In genomic region chr18:12703096-12703567, GRCh38 we compare ENCODE assay signal across 8 cellular contexts. TPM values are rescaled to one million over a fixed set of nuclear protein-coding genes. Genes with fewer than 3 reads are reported as not detected.
DNase-seq lines count a peak whose midpoint lies in the region; ATAC-seq and TF ChIP-seq lines count a peak whose summit lies in the region.

No MANE protein-coding gene starts in this region.

- peak overlapping the region; percentile 84 for H3K4me3 ChIP-seq in AG04449 (ENCODE audit: low read depth, low read length)
- H3K4me3 ChIP-seq in WERI-Rb-1 (ENCODE audit: low read depth, low read length) = peak overlapping the region; percentile 99
- peak overlapping the region; percentile 93 for H3K4me3 ChIP-seq in hepatocyte

- peaks cover 63% of the 10 kb centered on the region for H3K79me2 ChIP-seq in hepatocyte

- DNase-seq in AG04449 (ENCODE audit: low read depth, low spot score) (no peak), WERI-Rb-1 (no peak), hepatocyte (ENCODE audit: low spot score) (no peak), NCI-H146 treated with DMSO at 0.1 percent for 48 hours (lab: John Stamatoyannopoulos, UW; ENCODE audit: unreplicated experiment) (no peak), GF-D8 (lab: John Stamatoyannopoulos, UW) (no peak), NCI-H2171 (lab: John Stamatoyannopoulos, UW) (no peak)

- peak overlapping the region; percentile 81 for H3K4me2 ChIP-seq in hepatocyte

- H2AFZ ChIP-seq in hepatocyte = peak overlapping the region; percentile 97

- no peak for TF ChIP-seq CTCF in AG04449 (IDR thresholded peaks at IDR 0.05; ENCODE audit: insufficient read depth, low read length, missing control alignments)
- TF ChIP-seq CTCF in WERI-Rb-1 (IDR thresholded peaks at IDR 0.05; ENCODE audit: low read depth, low read length) = no peak
- no peak for TF ChIP-seq CTCF in hepatocyte (IDR thresholded peaks at IDR 0.05; ENCODE audit: poor library complexity)

- H3K27me3 ChIP-seq in WERI-Rb-1 (ENCODE audit: insufficient read depth, low read depth, severe bottlenecking) (no peaks in the 10 kb centered on the region), hepatocyte (no peaks in the 10 kb centered on the region)

- under 1% methylated on average over 28 of the region's 28 CpGs for WGBS in hepatocyte (ENCODE audit: low lambda C conversion rate, missing lambda C conversion rate)

- H3K4me1 ChIP-seq in hepatocyte (ENCODE audit: insufficient read depth) = peaks cover 15% of the 10 kb centered on the region

- peaks cover 5% of the 10 kb centered on the region for H4K20me1 ChIP-seq in hepatocyte (ENCODE audit: insufficient read depth, poor library complexity, severe bottlenecking)

- H3K27ac ChIP-seq in WERI-Rb-1 = peak overlapping the region; percentile 99
- H3K27ac ChIP-seq in hepatocyte = peak overlapping the region; percentile 99

- H3K27me3 Mint-ChIP-seq in stimulated activated memory B cell treated with anti-CD40 and anti-IgM and Interleukin-4, amounts not matched to agents 10 μg/mL and 1 μg/mL and 100 μg/mL, for 72 hours = no peaks in the 10 kb centered on the region

- peak; percentile 48 for ATAC-seq in GM21528 (IDR thresholded peaks at IDR 0.05; ENCODE audit: low FRiP score, unreplicated experiment)
- no peak for ATAC-seq in stimulated activated memory B cell treated with anti-CD40 and anti-IgM and Interleukin-4, amounts not matched to agents 10 μg/mL and 1 μg/mL and 100 μg/mL, for 72 hours

- H3K36me3 ChIP-seq in WERI-Rb-1 (peaks cover 56% of the 10 kb centered on the region), hepatocyte (replicated peaks; ENCODE audit: insufficient read depth, low read depth) (no peaks in the 10 kb centered on the region)

- H3K4me3 Mint-ChIP-seq in stimulated activated memory B cell treated with anti-CD40 and anti-IgM and Interleukin-4, amounts not matched to agents 10 μg/mL and 1 μg/mL and 100 μg/mL, for 72 hours = peak overlapping the region; percentile 100

- H3K9me3 ChIP-seq in WERI-Rb-1 (ENCODE audit: severe bottlenecking) = no peaks in the 10 kb centered on the region
- H3K9me3 ChIP-seq in hepatocyte (ENCODE audit: low read depth) = no peaks in the 10 kb centered on the region

- H3K9me2 ChIP-seq in hepatocyte (replicated peaks; ENCODE audit: insufficient read depth) = no peaks in the 10 kb centered on the region

- no peaks in the 10 kb centered on the region for H3K9me3 Mint-ChIP-seq in stimulated activated memory B cell treated with anti-CD40 and anti-IgM and Interleukin-4, amounts not matched to agents 10 μg/mL and 1 μg/mL and 100 μg/mL, for 72 hours

- peaks cover 15% of the 10 kb centered on the region for H3K36me3 Mint-ChIP-seq in stimulated activated memory B cell treated with anti-CD40 and anti-IgM and Interleukin-4, amounts not matched to agents 10 μg/mL and 1 μg/mL and 100 μg/mL, for 72 hours

- peaks cover 44% of the 10 kb centered on the region for H3K4me1 Mint-ChIP-seq in stimulated activated memory B cell treated with anti-CD40 and anti-IgM and Interleukin-4, amounts not matched to agents 10 μg/mL and 1 μg/mL and 100 μg/mL, for 72 hours

- CTCF ChIA-PET in AG04449 (lab: Yijun Ruan, JAX) = interaction anchor here (1.0 to 4.5 kb wide), 3 partner anchors 231 to 311 kb away, joined by 3 to 17 read pairs (median 5); no protein-coding TSS in a partner anchor

- POLR2A ChIA-PET in AG04449 (lab: Yijun Ruan, JAX) = interaction anchor here (1.2 to 1.3 kb wide), 2 partner anchors 241 to 326 kb away, joined by 4 read pairs; partner anchors contain the start of gene AFG3L2

- peak overlapping the region; percentile 100 for H3K27ac Mint-ChIP-seq in stimulated activated memory B cell treated with anti-CD40 and anti-IgM and Interleukin-4, amounts not matched to agents 10 μg/mL and 1 μg/mL and 100 μg/mL, for 72 hours

RNA-seq across cellular contexts. Expression of gene PSMG2, which starts 0.3 kb away (rescaled TPM):
- 76.2 and 92.0 TPM in 2 replicates for total RNA-seq in hepatocyte
- 76.2 and 79.4 TPM in 2 replicates for polyA plus RNA-seq in hepatocyte

RNA-seq across cellular contexts. Expression of gene CEP76, which starts 0.6 kb away (rescaled TPM):
- 10.0 and 11.9 TPM in 2 replicates for total RNA-seq in hepatocyte
- polyA plus RNA-seq in hepatocyte = 2.0 and 4.7 TPM in 2 replicates

RNA-seq across cellular contexts. Expression of gene SPIRE1, which starts 45.2 kb away (rescaled TPM):
- total RNA-seq in hepatocyte = 18.9 and 21.0 TPM in 2 replicates
- 11.1 and 13.1 TPM in 2 replicates for polyA plus RNA-seq in hepatocyte
